Comparison of ENCODE assay signal across 8 cellular contexts in the genomic region with DNA sequence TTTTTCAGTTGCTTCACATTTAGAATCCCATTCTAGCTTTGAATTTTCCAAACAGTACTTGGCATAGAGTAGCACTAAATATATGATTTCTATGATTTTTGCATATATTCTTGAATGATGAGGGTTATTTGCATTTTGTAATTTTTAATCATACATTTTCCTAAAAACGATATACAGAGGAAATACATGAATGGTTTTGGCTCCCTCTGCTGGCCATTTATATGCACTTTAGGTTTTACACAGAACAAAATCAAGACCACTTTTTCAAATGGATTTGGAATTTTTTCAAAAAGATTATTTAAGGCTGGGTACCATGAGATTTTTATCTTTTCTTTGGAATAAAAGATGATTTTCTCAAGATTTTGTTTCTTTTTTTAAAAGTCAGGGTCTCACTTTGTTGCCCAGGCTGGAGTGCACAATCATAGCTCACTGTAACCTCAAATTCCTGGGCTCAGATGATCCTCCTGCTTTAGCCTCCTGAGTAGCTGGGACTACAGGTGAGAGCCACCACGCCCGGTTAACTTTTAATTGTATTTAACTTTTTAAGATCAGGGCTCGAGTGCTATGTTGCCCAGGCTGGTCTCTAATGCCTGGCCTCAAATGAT. TPM values are rescaled to one million over a fixed set of nuclear protein-coding genes. Genes with fewer than 3 reads are reported as not detected.
A peak's percentile ranks its signal among the peaks of the same experiment; 100 is the strongest.
DNase-seq lines count a peak whose midpoint lies in the region; ATAC-seq and TF ChIP-seq lines count a peak whose summit lies in the region.

No MANE protein-coding gene starts in this region.

- no peaks in the 10 kb centered on the region for H3K9me3 ChIP-seq in upper lobe of left lung

- no peaks in the 10 kb centered on the region for H3K4me1 ChIP-seq in upper lobe of left lung

- CTCF ChIA-PET in MCF 10A (lab: Yijun Ruan, JAX), result interaction anchor here (0.6 to 2.9 kb wide), 30 partner anchors 8 to 857 kb away, joined by 3 to 25 read pairs (median 4); partner anchors contain the start of genes ATG12 and COMMD10

- POLR2A ChIA-PET in MCF 10A (lab: Yijun Ruan, JAX), result interaction anchor here (0.6 to 1.2 kb wide), 3 partner anchors 33 to 432 kb away, joined by 3 to 5 read pairs (median 3); no protein-coding TSS in a partner anchor

- no peaks in the 10 kb centered on the region for H3K36me3 ChIP-seq in upper lobe of left lung

- TF ChIP-seq POLR2A in upper lobe of left lung (IDR thresholded peaks at IDR 0.05), result no peak

- H3K27me3 ChIP-seq in upper lobe of left lung, result no peaks in the 10 kb centered on the region

- ATAC-seq in activated naive CD4-positive, alpha-beta T cell treated with anti-CD3 and anti-CD28 coated beads, Interleukin-2, amount 50 U/mL, for 72 hours, result peak; percentile 36 to 37
- ATAC-seq in left lobe of liver (peak; percentile 70), upper lobe of left lung (ENCODE audit: low FRiP score in 2 of 2) (peak in 1 of 2 donors; percentile 75)

- H3K27ac Mint-ChIP-seq in activated naive CD4-positive, alpha-beta T cell treated with anti-CD3 and anti-CD28 coated beads, Interleukin-2, amount 50 U/mL, for 72 hours, result no peak overlapping the region
- no peak overlapping the region for H3K27ac Mint-ChIP-seq in MCF 10A (ENCODE audit: low read depth, unreplicated experiment)

- no peak overlapping the region for H3K4me3 Mint-ChIP-seq in MCF 10A (ENCODE audit: unreplicated experiment)

- no TSS peak for BruUV-seq in MCF 10A (replicated peaks; lab: Mats Ljungman, UMichigan)

- H3K36me3 Mint-ChIP-seq in activated naive CD4-positive, alpha-beta T cell treated with anti-CD3 and anti-CD28 coated beads, Interleukin-2, amount 50 U/mL, for 72 hours, result no peaks in the 10 kb centered on the region
- H3K36me3 Mint-ChIP-seq in MCF 10A (ENCODE audit: insufficient read depth, unreplicated experiment), result no peaks in the 10 kb centered on the region

- intact Hi-C loops in MCF 10A (cut with micrococcal nuclease), result loop anchor here (1.0 to 2.0 kb wide), 3 partner anchors 180 to 434 kb away; no protein-coding TSS in a partner anchor

- peak; percentile 40 for TF ChIP-seq CTCF in HFF-Myc (IDR thresholded peaks at IDR 0.05; ENCODE audit: low read depth, low read length, missing control alignments)
- peak; percentile 69 for TF ChIP-seq CTCF in MCF 10A (IDR thresholded peaks at IDR 0.05; ENCODE audit: unreplicated experiment)
- peak; percentile 48 to 78 (median 68) for TF ChIP-seq CTCF in upper lobe of left lung (IDR thresholded peaks at IDR 0.05)

- no peak overlapping the region for H3K27ac ChIP-seq in upper lobe of left lung

- H3K4me3 ChIP-seq in HFF-Myc (replicated peaks; ENCODE audit: low read depth, low read length) (no peak overlapping the region), upper lobe of left lung (no peak overlapping the region)

- H3K27me3 Mint-ChIP-seq in MCF 10A (ENCODE audit: insufficient read depth, unreplicated experiment), result peaks cover 24% of the 10 kb centered on the region

- WGBS in upper lobe of left lung, 2 donors, result 11 to 28% methylated on average over 4 of the region's 4 CpGs

- no peak for TF ChIP-seq EP300 in upper lobe of left lung (IDR thresholded peaks at IDR 0.05)

- no peaks in the 10 kb centered on the region for H3K4me1 Mint-ChIP-seq in MCF 10A (ENCODE audit: insufficient read depth, unreplicated experiment)

- H3K9me3 Mint-ChIP-seq in activated naive CD4-positive, alpha-beta T cell treated with anti-CD3 and anti-CD28 coated beads, Interleukin-2, amount 50 U/mL, for 72 hours, result no peaks in the 10 kb centered on the region
- no peaks in the 10 kb centered on the region for H3K9me3 Mint-ChIP-seq in MCF 10A (ENCODE audit: unreplicated experiment)

- DNase-seq in activated naive CD4-positive, alpha-beta T cell treated with anti-CD3 and anti-CD28 coated beads, Interleukin-2, amount 50 U/mL, for 72 hours (ENCODE audit: low spot score in 2 of 2), result peak in 1 of 2 donors; percentile 12
- DNase-seq in activated naive CD4-positive, alpha-beta T cell treated with Interleukin-2 at 50 U/mL for 16 hours, result no peak
- DNase-seq in HFF-Myc (ENCODE audit: extremely low read depth, low read depth) (peak; percentile 33), NCI-H69 (lab: John Stamatoyannopoulos, UW) (peak; percentile 72), MCF 10A (ENCODE audit: unreplicated experiment) (peak; percentile 70), left lobe of liver (ENCODE audit: low spot score) (no peak), upper lobe of left lung (no peak), NCI-H2107 (lab: John Stamatoyannopoulos, UW) (no peak)

RNA-seq across cellular contexts. Expression of gene COMMD10, which starts 16.7 kb away (rescaled TPM):
- total RNA-seq in activated naive CD4-positive, alpha-beta T cell treated with anti-CD3 and anti-CD28 coated beads, Interleukin-2, amount 50 U/mL, for 72 hours, result 10 to 100 TPM; 16.5 to 22.1 TPM
- 18.6 and 23.2 TPM in 2 replicates for total RNA-seq in MCF 10A (2022)
- total RNA-seq in left lobe of liver, result 10.9 TPM
- 10 to 100 TPM; 16.5 to 49.2 (median 25.4) TPM for total RNA-seq in upper lobe of left lung

RNA-seq across cellular contexts. Expression of gene ARL14EPL, which starts 35.9 kb away (rescaled TPM):
- total RNA-seq in activated naive CD4-positive, alpha-beta T cell treated with anti-CD3 and anti-CD28 coated beads, Interleukin-2, amount 50 U/mL, for 72 hours, result not detected
- total RNA-seq in MCF 10A (2022) (not detected in 2 replicates), left lobe of liver (not detected), upper lobe of left lung (not detected)

Comparison
In these comparisons a context has a peak if more than half of its experiments do, and no peak if none do; other contexts are left out.
1. DNase-seq: peak in HFF-Myc (single experiment), NCI-H69 (single experiment) and MCF 10A (single experiment); none in activated naive CD4-positive, alpha-beta T cell treated with Interleukin-2 at 50 U/mL for 16 hours (single experiment), left lobe of liver (single experiment), upper lobe of left lung (0 of 2) and NCI-H2107 (single experiment).
2. Peak in every context shown above with its lines, with median percentiles within 50 percentile points of each other: CTCF ChIP-seq.